ENCODE assay signal across 1 cellular context in the genomic region with DNA sequence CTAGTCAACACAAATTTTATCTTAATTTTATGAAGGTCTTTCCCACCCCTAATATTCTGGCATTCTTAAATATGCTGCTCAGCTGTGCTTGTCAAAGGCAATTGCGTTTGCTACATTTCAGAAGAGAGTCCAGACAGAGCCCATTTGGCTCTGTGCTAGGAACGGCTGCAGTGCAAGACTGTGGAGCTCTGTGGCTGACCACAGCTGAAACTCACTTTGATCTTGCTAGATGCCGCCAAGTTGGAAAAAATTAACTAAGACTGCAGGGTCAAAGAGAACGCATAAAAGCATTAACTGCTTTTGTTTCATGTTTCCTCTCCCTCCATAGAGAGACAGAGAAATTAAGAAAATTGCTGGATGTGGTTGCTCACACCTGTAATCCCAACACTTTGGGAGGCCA.
TF ChIP-seq lines count a peak whose summit lies in the region.

No MANE protein-coding gene starts in this region.

TF ChIP-seq in SK-N-SH treated with all-trans-retinoic acid at 6 μM for 48 hours, 23 proteins besides CTCF, POLR2A, EP300 and RAD21 (continued from another document):
- TF ChIP-seq, protein P1, sequence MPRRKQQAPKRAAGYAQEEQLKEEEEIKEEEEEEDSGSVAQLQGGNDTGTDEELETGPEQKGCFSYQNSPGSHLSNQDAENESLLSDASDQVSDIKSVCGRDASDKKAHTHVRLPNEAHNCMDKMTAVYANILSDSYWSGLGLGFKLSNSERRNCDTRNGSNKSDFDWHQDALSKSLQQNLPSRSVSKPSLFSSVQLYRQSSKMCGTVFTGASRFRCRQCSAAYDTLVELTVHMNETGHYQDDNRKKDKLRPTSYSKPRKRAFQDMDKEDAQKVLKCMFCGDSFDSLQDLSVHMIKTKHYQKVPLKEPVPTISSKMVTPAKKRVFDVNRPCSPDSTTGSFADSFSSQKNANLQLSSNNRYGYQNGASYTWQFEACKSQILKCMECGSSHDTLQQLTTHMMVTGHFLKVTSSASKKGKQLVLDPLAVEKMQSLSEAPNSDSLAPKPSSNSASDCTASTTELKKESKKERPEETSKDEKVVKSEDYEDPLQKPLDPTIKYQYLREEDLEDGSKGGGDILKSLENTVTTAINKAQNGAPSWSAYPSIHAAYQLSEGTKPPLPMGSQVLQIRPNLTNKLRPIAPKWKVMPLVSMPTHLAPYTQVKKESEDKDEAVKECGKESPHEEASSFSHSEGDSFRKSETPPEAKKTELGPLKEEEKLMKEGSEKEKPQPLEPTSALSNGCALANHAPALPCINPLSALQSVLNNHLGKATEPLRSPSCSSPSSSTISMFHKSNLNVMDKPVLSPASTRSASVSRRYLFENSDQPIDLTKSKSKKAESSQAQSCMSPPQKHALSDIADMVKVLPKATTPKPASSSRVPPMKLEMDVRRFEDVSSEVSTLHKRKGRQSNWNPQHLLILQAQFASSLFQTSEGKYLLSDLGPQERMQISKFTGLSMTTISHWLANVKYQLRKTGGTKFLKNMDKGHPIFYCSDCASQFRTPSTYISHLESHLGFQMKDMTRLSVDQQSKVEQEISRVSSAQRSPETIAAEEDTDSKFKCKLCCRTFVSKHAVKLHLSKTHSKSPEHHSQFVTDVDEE (CRISPR knock-in tag; IDR thresholded peaks at IDR 0.05): no peak
